Comparison of ENCODE assay signal across 23 cellular contexts in genomic region chr22:44162960-44163359, GRCh38. TPM values are rescaled to one million over a fixed set of nuclear protein-coding genes. Genes with fewer than 3 reads are reported as not detected.
DNase-seq lines count a peak whose midpoint lies in the region; ATAC-seq, FAIRE-seq and TF ChIP-seq lines count a peak whose summit lies in the region.
"Had no signal": no experiment of that assay in that cellular context is flagged by ENCODE, and none has a peak within 500 bp of the region (broad histone marks: within the 10 kb centered on the region; RNA-seq: fewer than 3 reads in every experiment).

No MANE protein-coding gene starts in this region.

- H3K4me1 ChIP-seq in right atrium auricular region: no peaks in the 10 kb centered on the region
- H3K4me1 ChIP-seq in left ventricle myocardium inferior: peaks cover 4% of the 10 kb centered on the region
- no peaks in the 10 kb centered on the region for H3K4me1 ChIP-seq in kidney (ENCODE audit: control insufficient read depth in 1 of 2, insufficient read depth in 1 of 2, low read depth in 1 of 2, low read length in 2 of 2)
- H3K4me1 ChIP-seq in body of pancreas: no peaks in the 10 kb centered on the region
- H3K4me1 ChIP-seq: A549 had no signal

- TF ChIP-seq CTCF in right atrium auricular region (IDR thresholded peaks at IDR 0.05) (no peak), left ventricle myocardium inferior (IDR thresholded peaks at IDR 0.05; ENCODE audit: borderline replicate concordance) (no peak), kidney (IDR thresholded peaks at IDR 0.05; ENCODE audit: borderline replicate concordance, extremely low read depth, insufficient read depth) (no peak), body of pancreas (IDR thresholded peaks at IDR 0.05) (no peak)

- ATAC-seq in Right ventricle myocardium inferior (no peak), body of pancreas (no peak)
- ATAC-seq: A549; CD8-positive, alpha-beta T cell had no signal

- H3K4me3 ChIP-seq in right atrium auricular region (no peak overlapping the region), left ventricle myocardium inferior (no peak overlapping the region), kidney (ENCODE audit: low read length in 2 of 2) (no peak overlapping the region), body of pancreas (no peak overlapping the region)
- H3K4me3 ChIP-seq: A549; BLaER1 treated with 17β-estradiol and CSF1 and Interleukin-3, amounts not matched to agents 10 nM and 100 nM had no signal

- H3K27me3 ChIP-seq in right atrium auricular region (no peaks in the 10 kb centered on the region), left ventricle myocardium inferior (ENCODE audit: low read depth) (no peaks in the 10 kb centered on the region), body of pancreas (no peaks in the 10 kb centered on the region)

- H3K27ac ChIP-seq in right atrium auricular region (no peak overlapping the region), left ventricle myocardium inferior (replicated peaks) (no peak overlapping the region), kidney (ENCODE audit: low read depth in 2 of 2, low read length in 2 of 2) (no peak overlapping the region), body of pancreas (no peak overlapping the region)
- H3K27ac ChIP-seq: 22Rv1; A549; BLaER1 treated with 17β-estradiol and CSF1 and Interleukin-3, amounts not matched to agents 10 nM and 100 nM; C4-2B had no signal

- H3K9me3 ChIP-seq in right atrium auricular region (no peaks in the 10 kb centered on the region), left ventricle myocardium inferior (replicated peaks) (no peaks in the 10 kb centered on the region), kidney (ENCODE audit: control insufficient read depth in 1 of 2, low read length in 2 of 2) (no peaks in the 10 kb centered on the region), body of pancreas (no peaks in the 10 kb centered on the region)
- H3K9me3 ChIP-seq: A549; BLaER1 treated with 17β-estradiol and CSF1 and Interleukin-3, amounts not matched to agents 10 nM and 100 nM had no signal

- intact Hi-C loops in Right ventricle myocardium inferior (cut with DNase I): no loop called here
- intact Hi-C loops in left ventricle myocardium inferior (cut with micrococcal nuclease): no loop called here
- intact Hi-C loops in cardiac septum (cut with DNase I): no loop called here
- intact Hi-C loops in kidney (cut with DNase I): no loop called here
- intact Hi-C loops in body of pancreas (cut with DNase I): no loop called here

- H3K36me3 ChIP-seq in right atrium auricular region (peaks cover 31% of the 10 kb centered on the region), left ventricle myocardium inferior (peaks cover 89% of the 10 kb centered on the region), kidney (ENCODE audit: control insufficient read depth in 1 of 2, insufficient read depth in 2 of 2, low read length in 2 of 2) (no peaks in the 10 kb centered on the region), body of pancreas (replicated peaks in 1 of 2; ENCODE audit: insufficient read depth in 1 of 2, low read depth in 2 of 2) (no peaks in the 10 kb centered on the region)

- DNase-seq in Right ventricle myocardium inferior (ENCODE audit: missing footprints) (peak; percentile 21), right atrium auricular region (ENCODE audit: low spot score) (no peak), left ventricle myocardium inferior (peak; percentile 5), cardiac septum (ENCODE audit: low spot score) (no peak), COLO668 (lab: John Stamatoyannopoulos, UW; ENCODE audit: unreplicated experiment) (peak; percentile 54), kidney (peak; percentile 39), NCI-H446 (lab: John Stamatoyannopoulos, UW) (no peak), body of pancreas (no peak)
- DNase-seq: AML-193; CD4-positive, alpha-beta T cell; CD8-positive, alpha-beta T cell; DMS 273 treated with DMSO at 0.1 percent for 48 hours; DMS153; GF-D8 had no signal

- FAIRE-seq in kidney (lab: Jason Lieb, UNC): no peak
- FAIRE-seq: A549, G401.6, GM12891, GM19239 had no signal

- WGBS in body of pancreas, 2 donors: 85 to 86% methylated on average over 13 of the region's 13 CpGs

- H3K9ac ChIP-seq in kidney (ENCODE audit: low read length in 2 of 2): no peak overlapping the region
- H3K9ac ChIP-seq: BLaER1 treated with 17β-estradiol and CSF1 and Interleukin-3, amounts not matched to agents 10 nM and 100 nM had no signal

- TF ChIP-seq POLR2A in body of pancreas (IDR thresholded peaks at IDR 0.05): no peak

RNA-seq across cellular contexts. Expression of gene PARVG, which starts 17.8 kb away (rescaled TPM):
- total RNA-seq in Right ventricle myocardium inferior (3.1 TPM), right atrium auricular region (1 to 10 TPM; 2.1 to 7.2 TPM), left ventricle myocardium inferior (2.8 TPM), cardiac septum (2.1 TPM), kidney (20.9 TPM), body of pancreas (10 to 100 TPM in 1 of 2 donors, 1 to 10 TPM in 1; 8.8 to 13.2 TPM)
- polyA plus RNA-seq in kidney (ENCODE audit: insufficient read depth, low read depth, low replicate concordance): 2.5 TPM
- total RNA-seq: A172 had no signal
- polyA plus RNA-seq: A549, BJ had no signal

Comparison
In these comparisons a context has a peak if more than half of its experiments do, and no peak if none do; other contexts are left out.
1. DNase-seq: peak in Right ventricle myocardium inferior (single experiment), left ventricle myocardium inferior (single experiment), COLO668 (single experiment) and kidney (single experiment); none in right atrium auricular region (single experiment), cardiac septum (single experiment), NCI-H446 (0 of 2) and body of pancreas (0 of 4).